ENCODE assay signal across 1 cellular context in the genomic region with DNA sequence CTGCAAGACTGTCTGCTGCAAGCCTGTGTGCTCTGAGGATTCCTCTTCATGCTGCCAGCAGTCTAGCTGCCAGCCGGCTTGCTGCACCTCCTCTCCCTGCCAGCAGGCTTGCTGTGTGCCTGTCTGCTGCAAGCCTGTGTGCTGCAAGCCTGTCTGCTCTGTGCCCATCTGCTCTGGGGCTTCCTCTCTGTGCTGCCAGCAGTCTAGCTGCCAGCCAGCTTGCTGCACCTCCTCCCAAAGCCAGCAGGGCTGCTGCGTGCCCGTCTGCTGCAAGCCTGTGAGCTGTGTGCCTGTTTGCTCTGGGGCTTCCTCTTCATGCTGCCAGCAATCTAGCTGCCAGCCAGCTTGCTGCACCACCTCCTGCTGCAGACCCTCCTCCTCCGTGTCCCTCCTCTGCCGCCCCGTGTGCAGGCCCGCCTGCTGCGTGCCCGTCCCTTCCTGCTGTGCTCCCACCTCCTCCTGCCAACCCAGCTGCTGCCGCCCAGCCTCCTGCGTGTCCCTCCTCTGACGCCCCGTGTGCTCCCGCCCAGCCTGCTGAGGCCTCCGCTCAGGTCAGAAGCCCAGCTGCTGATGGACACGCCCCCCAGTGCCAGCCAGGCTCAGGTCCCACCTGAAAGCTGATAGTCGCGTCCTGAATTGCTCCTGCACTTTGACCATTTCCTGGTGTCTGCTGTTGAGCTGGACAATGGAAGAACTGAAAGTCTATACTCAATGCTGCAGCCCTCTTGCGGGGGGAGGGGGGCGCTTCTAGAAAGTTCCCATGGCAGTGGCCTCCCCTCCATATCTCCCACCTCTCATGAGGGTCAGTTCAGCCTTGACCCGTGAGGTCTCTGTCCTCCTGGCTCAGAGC.
A peak's percentile ranks its signal among the peaks of the same experiment; 100 is the strongest.
TF ChIP-seq lines count a peak whose summit lies in the region.

No MANE protein-coding gene starts in this region.

TF ChIP-seq in HepG2, 621 proteins besides CTCF, POLR2A, EP300 and RAD21 (continued from another document):
- TF ChIP-seq, protein P1, sequence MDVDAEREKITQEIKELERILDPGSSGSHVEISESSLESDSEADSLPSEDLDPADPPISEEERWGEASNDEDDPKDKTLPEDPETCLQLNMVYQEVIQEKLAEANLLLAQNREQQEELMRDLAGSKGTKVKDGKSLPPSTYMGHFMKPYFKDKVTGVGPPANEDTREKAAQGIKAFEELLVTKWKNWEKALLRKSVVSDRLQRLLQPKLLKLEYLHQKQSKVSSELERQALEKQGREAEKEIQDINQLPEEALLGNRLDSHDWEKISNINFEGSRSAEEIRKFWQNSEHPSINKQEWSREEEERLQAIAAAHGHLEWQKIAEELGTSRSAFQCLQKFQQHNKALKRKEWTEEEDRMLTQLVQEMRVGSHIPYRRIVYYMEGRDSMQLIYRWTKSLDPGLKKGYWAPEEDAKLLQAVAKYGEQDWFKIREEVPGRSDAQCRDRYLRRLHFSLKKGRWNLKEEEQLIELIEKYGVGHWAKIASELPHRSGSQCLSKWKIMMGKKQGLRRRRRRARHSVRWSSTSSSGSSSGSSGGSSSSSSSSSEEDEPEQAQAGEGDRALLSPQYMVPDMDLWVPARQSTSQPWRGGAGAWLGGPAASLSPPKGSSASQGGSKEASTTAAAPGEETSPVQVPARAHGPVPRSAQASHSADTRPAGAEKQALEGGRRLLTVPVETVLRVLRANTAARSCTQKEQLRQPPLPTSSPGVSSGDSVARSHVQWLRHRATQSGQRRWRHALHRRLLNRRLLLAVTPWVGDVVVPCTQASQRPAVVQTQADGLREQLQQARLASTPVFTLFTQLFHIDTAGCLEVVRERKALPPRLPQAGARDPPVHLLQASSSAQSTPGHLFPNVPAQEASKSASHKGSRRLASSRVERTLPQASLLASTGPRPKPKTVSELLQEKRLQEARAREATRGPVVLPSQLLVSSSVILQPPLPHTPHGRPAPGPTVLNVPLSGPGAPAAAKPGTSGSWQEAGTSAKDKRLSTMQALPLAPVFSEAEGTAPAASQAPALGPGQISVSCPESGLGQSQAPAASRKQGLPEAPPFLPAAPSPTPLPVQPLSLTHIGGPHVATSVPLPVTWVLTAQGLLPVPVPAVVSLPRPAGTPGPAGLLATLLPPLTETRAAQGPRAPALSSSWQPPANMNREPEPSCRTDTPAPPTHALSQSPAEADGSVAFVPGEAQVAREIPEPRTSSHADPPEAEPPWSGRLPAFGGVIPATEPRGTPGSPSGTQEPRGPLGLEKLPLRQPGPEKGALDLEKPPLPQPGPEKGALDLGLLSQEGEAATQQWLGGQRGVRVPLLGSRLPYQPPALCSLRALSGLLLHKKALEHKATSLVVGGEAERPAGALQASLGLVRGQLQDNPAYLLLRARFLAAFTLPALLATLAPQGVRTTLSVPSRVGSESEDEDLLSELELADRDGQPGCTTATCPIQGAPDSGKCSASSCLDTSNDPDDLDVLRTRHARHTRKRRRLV (CRISPR knock-in tag; IDR thresholded peaks at IDR 0.05): no peak
- peak; percentile 96 for TF ChIP-seq RXRA (CRISPR knock-in tag; IDR thresholded peaks at IDR 0.05)
- TF ChIP-seq ZNF737 (CRISPR knock-in tag; IDR thresholded peaks at IDR 0.05; ENCODE audit: borderline replicate concordance): no peak
- TF ChIP-seq, protein P2, sequence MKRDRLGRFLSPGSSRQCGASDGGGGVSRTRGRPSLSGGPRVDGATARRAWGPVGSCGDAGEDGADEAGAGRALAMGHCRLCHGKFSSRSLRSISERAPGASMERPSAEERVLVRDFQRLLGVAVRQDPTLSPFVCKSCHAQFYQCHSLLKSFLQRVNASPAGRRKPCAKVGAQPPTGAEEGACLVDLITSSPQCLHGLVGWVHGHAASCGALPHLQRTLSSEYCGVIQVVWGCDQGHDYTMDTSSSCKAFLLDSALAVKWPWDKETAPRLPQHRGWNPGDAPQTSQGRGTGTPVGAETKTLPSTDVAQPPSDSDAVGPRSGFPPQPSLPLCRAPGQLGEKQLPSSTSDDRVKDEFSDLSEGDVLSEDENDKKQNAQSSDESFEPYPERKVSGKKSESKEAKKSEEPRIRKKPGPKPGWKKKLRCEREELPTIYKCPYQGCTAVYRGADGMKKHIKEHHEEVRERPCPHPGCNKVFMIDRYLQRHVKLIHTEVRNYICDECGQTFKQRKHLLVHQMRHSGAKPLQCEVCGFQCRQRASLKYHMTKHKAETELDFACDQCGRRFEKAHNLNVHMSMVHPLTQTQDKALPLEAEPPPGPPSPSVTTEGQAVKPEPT (CRISPR knock-in tag; IDR thresholded peaks at IDR 0.05; ENCODE audit: low read depth): 0 out of 2 replicates have a peak, but pooled peaks have one; percentile 26
- TF ChIP-seq ZNF788 (CRISPR knock-in tag; IDR thresholded peaks at IDR 0.05; ENCODE audit: borderline replicate concordance): peak; percentile 67; the same call in 1 of the 2 replicates
- 0 out of 2 replicates have a peak, but pooled peaks have one; percentile 11 for TF ChIP-seq DMAP1 (CRISPR knock-in tag; IDR thresholded peaks at IDR 0.05)
- TF ChIP-seq, protein P3, sequence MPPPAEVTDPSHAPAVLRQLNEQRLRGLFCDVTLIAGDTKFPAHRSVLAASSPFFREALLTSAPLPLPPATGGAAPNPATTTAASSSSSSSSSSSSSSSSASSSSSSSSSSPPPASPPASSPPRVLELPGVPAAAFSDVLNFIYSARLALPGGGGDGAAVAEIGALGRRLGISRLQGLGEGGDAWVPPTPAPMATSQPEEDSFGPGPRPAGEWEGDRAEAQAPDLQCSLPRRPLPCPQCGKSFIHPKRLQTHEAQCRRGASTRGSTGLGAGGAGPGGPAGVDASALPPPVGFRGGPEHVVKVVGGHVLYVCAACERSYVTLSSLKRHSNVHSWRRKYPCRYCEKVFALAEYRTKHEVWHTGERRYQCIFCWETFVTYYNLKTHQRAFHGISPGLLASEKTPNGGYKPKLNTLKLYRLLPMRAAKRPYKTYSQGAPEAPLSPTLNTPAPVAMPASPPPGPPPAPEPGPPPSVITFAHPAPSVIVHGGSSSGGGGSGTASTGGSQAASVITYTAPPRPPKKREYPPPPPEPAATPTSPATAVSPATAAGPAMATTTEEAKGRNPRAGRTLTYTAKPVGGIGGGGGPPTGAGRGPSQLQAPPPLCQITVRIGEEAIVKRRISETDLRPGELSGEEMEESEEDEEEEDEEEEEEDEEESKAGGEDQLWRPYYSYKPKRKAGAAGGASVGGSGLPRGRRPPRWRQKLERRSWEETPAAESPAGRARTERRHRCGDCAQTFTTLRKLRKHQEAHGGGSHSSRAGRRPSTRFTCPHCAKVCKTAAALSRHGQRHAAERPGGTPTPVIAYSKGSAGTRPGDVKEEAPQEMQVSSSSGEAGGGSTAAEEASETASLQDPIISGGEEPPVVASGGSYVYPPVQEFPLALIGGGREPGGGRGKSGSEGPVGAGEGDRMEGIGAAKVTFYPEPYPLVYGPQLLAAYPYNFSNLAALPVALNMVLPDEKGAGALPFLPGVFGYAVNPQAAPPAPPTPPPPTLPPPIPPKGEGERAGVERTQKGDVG (CRISPR knock-in tag; IDR thresholded peaks at IDR 0.05; ENCODE audit: borderline replicate concordance): peak; percentile 37; the same call in 1 of the 2 replicates
- TF ChIP-seq, protein P4, sequence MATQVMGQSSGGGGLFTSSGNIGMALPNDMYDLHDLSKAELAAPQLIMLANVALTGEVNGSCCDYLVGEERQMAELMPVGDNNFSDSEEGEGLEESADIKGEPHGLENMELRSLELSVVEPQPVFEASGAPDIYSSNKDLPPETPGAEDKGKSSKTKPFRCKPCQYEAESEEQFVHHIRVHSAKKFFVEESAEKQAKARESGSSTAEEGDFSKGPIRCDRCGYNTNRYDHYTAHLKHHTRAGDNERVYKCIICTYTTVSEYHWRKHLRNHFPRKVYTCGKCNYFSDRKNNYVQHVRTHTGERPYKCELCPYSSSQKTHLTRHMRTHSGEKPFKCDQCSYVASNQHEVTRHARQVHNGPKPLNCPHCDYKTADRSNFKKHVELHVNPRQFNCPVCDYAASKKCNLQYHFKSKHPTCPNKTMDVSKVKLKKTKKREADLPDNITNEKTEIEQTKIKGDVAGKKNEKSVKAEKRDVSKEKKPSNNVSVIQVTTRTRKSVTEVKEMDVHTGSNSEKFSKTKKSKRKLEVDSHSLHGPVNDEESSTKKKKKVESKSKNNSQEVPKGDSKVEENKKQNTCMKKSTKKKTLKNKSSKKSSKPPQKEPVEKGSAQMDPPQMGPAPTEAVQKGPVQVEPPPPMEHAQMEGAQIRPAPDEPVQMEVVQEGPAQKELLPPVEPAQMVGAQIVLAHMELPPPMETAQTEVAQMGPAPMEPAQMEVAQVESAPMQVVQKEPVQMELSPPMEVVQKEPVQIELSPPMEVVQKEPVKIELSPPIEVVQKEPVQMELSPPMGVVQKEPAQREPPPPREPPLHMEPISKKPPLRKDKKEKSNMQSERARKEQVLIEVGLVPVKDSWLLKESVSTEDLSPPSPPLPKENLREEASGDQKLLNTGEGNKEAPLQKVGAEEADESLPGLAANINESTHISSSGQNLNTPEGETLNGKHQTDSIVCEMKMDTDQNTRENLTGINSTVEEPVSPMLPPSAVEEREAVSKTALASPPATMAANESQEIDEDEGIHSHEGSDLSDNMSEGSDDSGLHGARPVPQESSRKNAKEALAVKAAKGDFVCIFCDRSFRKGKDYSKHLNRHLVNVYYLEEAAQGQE (IDR thresholded peaks at IDR 0.05; ENCODE audit: borderline replicate concordance in 1 of 2, low read depth in 1 of 2, low read length in 2 of 2): no peak
- TF ChIP-seq ZNF251 (CRISPR knock-in tag; IDR thresholded peaks at IDR 0.05): 0 out of 2 replicates have a peak, but pooled peaks have one; percentile 5
- TF ChIP-seq HNF4A (CRISPR knock-in tag; IDR thresholded peaks at IDR 0.05): peak; percentile 89
- TF ChIP-seq ZNF850 (CRISPR knock-in tag; conservative IDR thresholded peaks at IDR 0.05): no peak
- no peak for TF ChIP-seq MAF1 (CRISPR knock-in tag; IDR thresholded peaks at IDR 0.05; ENCODE audit: borderline replicate concordance)
- TF ChIP-seq, protein P5, sequence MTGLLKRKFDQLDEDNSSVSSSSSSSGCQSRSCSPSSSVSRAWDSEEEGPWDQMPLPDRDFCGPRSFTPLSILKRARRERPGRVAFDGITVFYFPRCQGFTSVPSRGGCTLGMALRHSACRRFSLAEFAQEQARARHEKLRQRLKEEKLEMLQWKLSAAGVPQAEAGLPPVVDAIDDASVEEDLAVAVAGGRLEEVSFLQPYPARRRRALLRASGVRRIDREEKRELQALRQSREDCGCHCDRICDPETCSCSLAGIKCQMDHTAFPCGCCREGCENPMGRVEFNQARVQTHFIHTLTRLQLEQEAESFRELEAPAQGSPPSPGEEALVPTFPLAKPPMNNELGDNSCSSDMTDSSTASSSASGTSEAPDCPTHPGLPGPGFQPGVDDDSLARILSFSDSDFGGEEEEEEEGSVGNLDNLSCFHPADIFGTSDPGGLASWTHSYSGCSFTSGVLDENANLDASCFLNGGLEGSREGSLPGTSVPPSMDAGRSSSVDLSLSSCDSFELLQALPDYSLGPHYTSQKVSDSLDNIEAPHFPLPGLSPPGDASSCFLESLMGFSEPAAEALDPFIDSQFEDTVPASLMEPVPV (CRISPR knock-in tag; IDR thresholded peaks at IDR 0.05): no peak
- TF ChIP-seq HMG20A (CRISPR knock-in tag; IDR thresholded peaks at IDR 0.05; ENCODE audit: borderline replicate concordance): no peak
- no peak for TF ChIP-seq SMARCC2 (IDR thresholded peaks at IDR 0.05)
- TF ChIP-seq, protein P6, sequence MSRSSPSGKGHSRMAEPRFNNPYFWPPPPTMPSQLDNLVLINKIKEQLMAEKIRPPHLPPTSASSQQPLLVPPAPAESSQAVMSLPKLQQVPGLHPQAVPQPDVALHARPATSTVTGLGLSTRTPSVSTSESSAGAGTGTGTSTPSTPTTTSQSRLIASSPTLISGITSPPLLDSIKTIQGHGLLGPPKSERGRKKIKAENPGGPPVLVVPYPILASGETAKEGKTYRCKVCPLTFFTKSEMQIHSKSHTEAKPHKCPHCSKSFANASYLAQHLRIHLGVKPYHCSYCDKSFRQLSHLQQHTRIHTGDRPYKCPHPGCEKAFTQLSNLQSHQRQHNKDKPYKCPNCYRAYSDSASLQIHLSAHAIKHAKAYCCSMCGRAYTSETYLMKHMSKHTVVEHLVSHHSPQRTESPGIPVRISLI (CRISPR knock-in tag; IDR thresholded peaks at IDR 0.05; ENCODE audit: borderline replicate concordance): no peak
- peak; percentile 51 for TF ChIP-seq TEAD3 (CRISPR knock-in tag; optimal IDR thresholded peaks at IDR 0.05; ENCODE audit: borderline replicate concordance)
- TF ChIP-seq NCOR1 (IDR thresholded peaks at IDR 0.05; ENCODE audit: borderline replicate concordance, low read length): peak; percentile 58; the same call in 1 of the 2 replicates
- TF ChIP-seq ZNF879 (CRISPR knock-in tag; IDR thresholded peaks at IDR 0.05): no peak
- TF ChIP-seq ZFY (CRISPR knock-in tag; IDR thresholded peaks at IDR 0.05): peak; percentile 51; the same call in 1 of the 2 replicates
- TF ChIP-seq ARNTL (CRISPR knock-in tag; IDR thresholded peaks at IDR 0.05): peak; percentile 48; the same call in 1 of the 2 replicates
- peak; percentile 71; the same call in 1 of the 2 replicates for TF ChIP-seq EHMT2 (IDR thresholded peaks at IDR 0.05; ENCODE audit: borderline replicate concordance, low read depth, low read length)
